25 cellular contexts compared by ENCODE assay signal in genomic region chr10:12663863-12664262, GRCh38.
"Had no signal": no experiment of that assay in that cellular context is flagged by ENCODE, and none has a peak within 500 bp of the region (broad histone marks: within the 10 kb centered on the region; RNA-seq: fewer than 3 reads in every experiment).

No MANE protein-coding gene starts in this region.

- H3K27me3 ChIP-seq: brain microvascular endothelial cell, SJCRH30 had no signal

- H3K9ac ChIP-seq: SK-N-SH had no signal

- H3K4me1 Mint-ChIP-seq: activated CD4-positive, alpha-beta T cell treated with anti-CD3 and anti-CD28 coated beads, Interleukin-2, amount 10 ng/mL, durations not matched to agents 7 days and 5 days had no signal

- H3K4me3 Mint-ChIP-seq: activated CD4-positive, alpha-beta memory T cell treated with anti-CD3 and anti-CD28 coated beads for 36 hours; activated CD4-positive, alpha-beta T cell treated with anti-CD3 and anti-CD28 coated beads, Interleukin-2, amount 10 ng/mL, durations not matched to agents 7 days and 5 days; activated naive CD8-positive, alpha-beta T cell treated with anti-CD3 and anti-CD28 coated beads, Interleukin-2, amount 50 U/mL, for 24 hours; activated T-cell treated with anti-CD3 and anti-CD28 coated beads, Interleukin-2, amount 50 U/mL, for 4 hours had no signal

- H3K9me3 Mint-ChIP-seq: activated CD4-positive, alpha-beta memory T cell treated with anti-CD3 and anti-CD28 coated beads for 36 hours; activated CD4-positive, alpha-beta T cell treated with anti-CD3 and anti-CD28 coated beads, Interleukin-2, amount 10 ng/mL, durations not matched to agents 7 days and 5 days; activated naive CD4-positive, alpha-beta T cell treated with anti-CD3 and anti-CD28 coated beads, Interleukin-2, amount 50 U/mL, for 72 hours; activated naive CD8-positive, alpha-beta T cell treated with anti-CD3 and anti-CD28 coated beads, Interleukin-2, amount 50 U/mL, for 24 hours; activated T-cell treated with anti-CD3 and anti-CD28 coated beads, Interleukin-2, amount 50 U/mL, for 4 hours had no signal

- H3K4me2 ChIP-seq: SK-N-SH had no signal

- H3K27me3 Mint-ChIP-seq: activated CD4-positive, alpha-beta memory T cell treated with anti-CD3 and anti-CD28 coated beads for 36 hours; activated CD4-positive, alpha-beta T cell treated with anti-CD3 and anti-CD28 coated beads, Interleukin-2, amount 10 ng/mL, durations not matched to agents 7 days and 5 days; activated naive CD8-positive, alpha-beta T cell treated with anti-CD3 and anti-CD28 coated beads, Interleukin-2, amount 50 U/mL, for 24 hours had no signal

- H3K36me3 ChIP-seq: brain microvascular endothelial cell, SJCRH30 had no signal

- H3K4me1 ChIP-seq: SJCRH30 had no signal

- H3K27ac ChIP-seq: brain microvascular endothelial cell, SJCRH30, VCaP had no signal

- ATAC-seq: activated naive CD4-positive, alpha-beta T cell treated with anti-CD3 and anti-CD28 coated beads, Interleukin-2, amount 50 U/mL, for 72 hours; activated naive CD8-positive, alpha-beta T cell treated with anti-CD3 and anti-CD28 coated beads, Interleukin-2, amount 50 U/mL, for 24 hours; activated T-cell treated with anti-CD3 and anti-CD28 coated beads, Interleukin-2, amount 50 U/mL, for 4 hours; K562; Panc1 had no signal

- DNase-seq: activated CD4-positive, alpha-beta memory T cell treated with anti-CD3 and anti-CD28 coated beads for 36 hours; activated CD4-positive, alpha-beta T cell treated with anti-CD3 and anti-CD28 coated beads, Interleukin-2, amount 10 ng/mL, durations not matched to agents 7 days and 5 days; activated CD4-positive, CD25-positive, alpha-beta regulatory T cell; activated CD8-positive, alpha-beta memory T cell treated with anti-CD3 and anti-CD28 coated beads for 24 hours; activated effector memory CD4-positive, alpha-beta T cell treated with anti-CD3 and anti-CD28 coated beads, Interleukin-2, amount 50 U/mL, for 16 hours; activated naive CD4-positive, alpha-beta T cell treated with Interleukin-2 at 50 U/mL for 16 hours; activated naive CD8-positive, alpha-beta T cell treated with anti-CD3 and anti-CD28 coated beads, Interleukin-2, amount 50 U/mL, for 24 hours; activated T-cell treated with anti-CD3 and anti-CD28 coated beads, Interleukin-2, amount 50 U/mL, for 4 hours; amygdala; brain microvascular endothelial cell; Karpas-422; NCI-H1048; NCI-H1694; NCI-H2029; NCI-H2107; NCI-H446; Right ventricle myocardium superior; RPMI8226; SJCRH30; SK-N-SH; T-helper 1 cell had no signal

- H3K27ac Mint-ChIP-seq: activated CD4-positive, alpha-beta memory T cell treated with anti-CD3 and anti-CD28 coated beads for 36 hours; activated CD4-positive, alpha-beta T cell treated with anti-CD3 and anti-CD28 coated beads, Interleukin-2, amount 10 ng/mL, durations not matched to agents 7 days and 5 days; activated naive CD4-positive, alpha-beta T cell treated with anti-CD3 and anti-CD28 coated beads, Interleukin-2, amount 50 U/mL, for 72 hours; activated naive CD8-positive, alpha-beta T cell treated with anti-CD3 and anti-CD28 coated beads, Interleukin-2, amount 50 U/mL, for 24 hours had no signal

- H3K9me2 ChIP-seq: SK-N-SH had no signal

- H3K9me3 ChIP-seq: SJCRH30, SK-N-SH had no signal

- H3K36me3 Mint-ChIP-seq: activated naive CD4-positive, alpha-beta T cell treated with anti-CD3 and anti-CD28 coated beads, Interleukin-2, amount 50 U/mL, for 72 hours had no signal

- H3K4me3 ChIP-seq: K562, SJCRH30 had no signal
